Comparison of ENCODE assay signal across 10 cellular contexts in the genomic region with DNA sequence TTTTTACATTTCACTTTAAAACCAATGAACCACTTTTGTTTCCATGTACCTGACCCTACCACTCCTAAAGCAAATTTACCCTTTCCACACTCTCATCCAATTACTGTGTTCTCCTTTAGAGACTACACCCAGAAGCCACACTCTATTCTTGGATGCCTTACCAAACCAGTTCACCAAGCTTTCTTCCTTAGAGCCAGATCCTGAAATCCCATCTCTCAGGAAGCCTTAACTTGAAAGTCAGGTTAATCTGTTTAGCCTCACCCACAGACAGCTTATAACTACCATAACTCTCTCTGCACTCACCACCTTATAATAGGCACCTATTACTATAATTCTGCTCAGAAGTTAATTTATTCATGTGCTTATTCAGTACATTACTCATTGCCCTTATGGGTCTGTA. TPM values are rescaled to one million over a fixed set of nuclear protein-coding genes. Genes with fewer than 3 reads are reported as not detected.
DNase-seq lines count a peak whose midpoint lies in the region; ATAC-seq and TF ChIP-seq lines count a peak whose summit lies in the region.
"Had no signal": no experiment of that assay in that cellular context is flagged by ENCODE, and none has a peak within 500 bp of the region (broad histone marks: within the 10 kb centered on the region; RNA-seq: fewer than 3 reads in every experiment).

No MANE protein-coding gene starts in this region.

- H3K4me1 ChIP-seq in HUES6 (ENCODE audit: control insufficient read depth, insufficient read depth, low read length) (peaks cover 32% of the 10 kb centered on the region), mesendoderm (ENCODE audit: control insufficient read depth, low read depth, low read length) (peaks cover 2% of the 10 kb centered on the region)

- peak overlapping the region; percentile 10 for H3K4me2 ChIP-seq in mesendoderm (ENCODE audit: low read length)

- DNase-seq in AG10803 (ENCODE audit: low read depth) (no peak), astrocyte of the cerebellum (ENCODE audit: low read depth) (no peak), mesendoderm (peak; percentile 45), GM13976 (ENCODE audit: low spot score) (no peak), H7 (no peak)
- DNase-seq: NK-92 treated with Interleukin-12 subunit alpha and Interleukin-12 subunit beta, amount 100 ng/mL, for 24 hours had no signal

- no peak overlapping the region for H2BK15ac ChIP-seq in mesendoderm (replicated peaks; ENCODE audit: low read depth)

- no peak overlapping the region for H4K5ac ChIP-seq in mesendoderm (ENCODE audit: low read length)

- H3K79me1 ChIP-seq in mesendoderm (ENCODE audit: low read length) = peaks cover 2% of the 10 kb centered on the region

- H3K9me3 ChIP-seq in HUES6 (ENCODE audit: control insufficient read depth, insufficient read depth, low read depth, low read length) = no peaks in the 10 kb centered on the region
- H3K9me3 ChIP-seq: neutrophil had no signal

- H2BK120ac ChIP-seq in mesendoderm (ENCODE audit: low read depth, low read length) = no peak overlapping the region

- TF ChIP-seq CTCF in AG10803 (conservative IDR thresholded peaks at IDR 0.05; ENCODE audit: low read length) (no peak), astrocyte of the cerebellum (IDR thresholded peaks at IDR 0.05; ENCODE audit: low read depth, low read length, missing control alignments) (no peak), GM13976 (IDR thresholded peaks at IDR 0.05; ENCODE audit: borderline replicate concordance, control extremely low read depth, extremely low read depth, insufficient read depth, missing control alignments) (no peak)

- peak overlapping the region; percentile 6 for H3K56ac ChIP-seq in mesendoderm (ENCODE audit: low read length)

- in situ Hi-C loops in astrocyte of the cerebellum (cut with HindIII; ENCODE audit: low sequenced_read_pairs) = loop anchor here (5.0 kb wide), 1 partner anchor 35 kb away; no protein-coding TSS in a partner anchor
- in situ Hi-C loops in GM13976 (cut with MboI; ENCODE audit: low sequenced_read_pairs, unreplicated experiment) = no loop called here

- H2BK5ac ChIP-seq in mesendoderm (ENCODE audit: low read length) = no peak overlapping the region

- no peak overlapping the region for H3K23ac ChIP-seq in mesendoderm (ENCODE audit: low read length)

- no peak overlapping the region for H3K4ac ChIP-seq in mesendoderm (ENCODE audit: low read depth, low read length)

- no peak overlapping the region for H3K27ac ChIP-seq in HUES6 (ENCODE audit: low read depth, low read length)
- no peak overlapping the region for H3K27ac ChIP-seq in mesendoderm (ENCODE audit: low read depth, low read length)
- H3K27ac ChIP-seq: neutrophil had no signal

- peaks cover 85% of the 10 kb centered on the region for H3K79me2 ChIP-seq in mesendoderm (ENCODE audit: control insufficient read depth, insufficient read depth, low read length)

- H3K36me3 ChIP-seq in HUES6 (ENCODE audit: control insufficient read depth, insufficient read depth, low read length) (peaks cover 66% of the 10 kb centered on the region), mesendoderm (ENCODE audit: control insufficient read depth, insufficient read depth, low read length) (peaks cover 9% of the 10 kb centered on the region), H7 (replicated peaks; ENCODE audit: control insufficient read depth, insufficient read depth, low read length) (peaks cover 22% of the 10 kb centered on the region)

- no peak overlapping the region for H2AK5ac ChIP-seq in mesendoderm (ENCODE audit: low read length)

- ATAC-seq in GM18868 (IDR thresholded peaks at IDR 0.05; ENCODE audit: unreplicated experiment) (no peak), GM18519 (IDR thresholded peaks at IDR 0.05; ENCODE audit: low FRiP score, unreplicated experiment) (no peak)

- H3K18ac ChIP-seq in mesendoderm (ENCODE audit: low read length) = no peak overlapping the region

- H3K9ac ChIP-seq in HUES6 (ENCODE audit: low read length) (peak overlapping the region; percentile 13), mesendoderm (ENCODE audit: low read length) (peak overlapping the region; percentile 14)

- H4K8ac ChIP-seq in mesendoderm (ENCODE audit: low read depth, low read length) = no peak overlapping the region

- peak overlapping the region; percentile 2 for H3K4me3 ChIP-seq in AG10803 (ENCODE audit: low read length)
- peak overlapping the region; percentile 18; the same call in 1 of the 2 replicates for H3K4me3 ChIP-seq in HUES6 (ENCODE audit: low read depth, low read length)
- peak overlapping the region; percentile 12 for H3K4me3 ChIP-seq in astrocyte of the cerebellum (ENCODE audit: low read depth, low read length)
- no peak overlapping the region for H3K4me3 ChIP-seq in mesendoderm (ENCODE audit: low read length)
- H3K4me3 ChIP-seq in H7 (ENCODE audit: insufficient read depth, low read depth, low read length) = no peak overlapping the region

- H3K27me3 ChIP-seq in HUES6 (ENCODE audit: control insufficient read depth, insufficient read depth, low read length) (no peaks in the 10 kb centered on the region), mesendoderm (ENCODE audit: insufficient read depth, low read length, poor library complexity) (no peaks in the 10 kb centered on the region), H7 (ENCODE audit: control insufficient read depth, insufficient read depth, low read length) (no peaks in the 10 kb centered on the region)
- H3K27me3 ChIP-seq: neutrophil had no signal

RNA-seq across cellular contexts. Expression of gene CSNK1A1, which starts 4.3 kb away (rescaled TPM):
- polyA plus RNA-seq in mesendoderm (2013, experiment 1 of 2) = 145 TPM
- 145 TPM for polyA plus RNA-seq in mesendoderm (2013, experiment 2 of 2)
- total RNA-seq in H7 (2014; rRNA removed; shearing (Covaris generic)) = 220 and 262 TPM in 2 replicates

RNA-seq across cellular contexts. Expression of gene ARHGEF37, which starts 34.3 kb away (rescaled TPM):
- 0.13 TPM for polyA plus RNA-seq in mesendoderm (2013, experiment 1 of 2)
- 0.07 TPM for polyA plus RNA-seq in mesendoderm (2013, experiment 2 of 2)
- 0.14 and 0.26 TPM in 2 replicates for total RNA-seq in H7 (2014; rRNA removed; shearing (Covaris generic))

Comparison
In these comparisons a context has a peak if more than half of its experiments do, and no peak if none do; other contexts are left out.
1. H3K4me3 ChIP-seq: peak in AG10803 (single experiment), HUES6 (single experiment) and astrocyte of the cerebellum (single experiment); none in mesendoderm (single experiment) and H7 (single experiment).